Comparison of ENCODE assay signal across 8 cellular contexts in genomic region chr1:235128453-235129328, GRCh38. TPM values are rescaled to one million over a fixed set of nuclear protein-coding genes. Genes with fewer than 3 reads are reported as not detected.
A peak's percentile ranks its signal among the peaks of the same experiment; 100 is the strongest.
DNase-seq lines count a peak whose midpoint lies in the region; ATAC-seq and TF ChIP-seq lines count a peak whose summit lies in the region.

TOMM20 (minus strand) TSS chr1:235128837; CDS start chr1:235128715, 122 bp downstream.

- ATAC-seq in gastroesophageal sphincter: peak; percentile 99

- peak; percentile 83 to 87 for TF ChIP-seq POLR2A in gastroesophageal sphincter (IDR thresholded peaks at IDR 0.05)

- no peaks in the 10 kb centered on the region for H3K9me3 ChIP-seq in gastroesophageal sphincter

- H3K27me3 ChIP-seq in gastroesophageal sphincter: no peaks in the 10 kb centered on the region

- H3K36me3 ChIP-seq in gastroesophageal sphincter: peaks cover 0 to 48% of the 10 kb centered on the region in 2 donors

- TF ChIP-seq CTCF in gastroesophageal sphincter (IDR thresholded peaks at IDR 0.05): no peak

- peak within 1 kb of the TSS; percentile 67 to 94 (median 88) for H3K27ac ChIP-seq in gastroesophageal sphincter

- CTCF ChIA-PET in HEK293T (lab: Yijun Ruan, JAX): no interaction called here

- H3K4me1 ChIP-seq in gastroesophageal sphincter: peaks cover 0 to 46% (median 11%) of the 10 kb centered on the region in 3 donors

- WGBS in gastroesophageal sphincter (ENCODE audit: low coverage in 1 of 2), 2 donors: 3 to 18% methylated on average over 2 to 21 of the region's 67 CpGs

- in situ Hi-C loops in SK-MEL-5 (cut with HindIII; ENCODE audit: low pct_unique_long_range_greater_than_20kb, low sequenced_read_pairs): no loop called here

- DNase-seq in GM03348 (ENCODE audit: low spot score) (peak; percentile 99), HEK293T (ENCODE audit: extremely low spot score) (peak; percentile 100), MV-4-11 (lab: John Stamatoyannopoulos, UW) (peak; percentile 97), SK-MEL-5 (ENCODE audit: low read depth, low spot score) (peak; percentile 98), non-pigmented ciliary epithelial cell (ENCODE audit: low read depth) (peak; percentile 91), superior temporal gyrus (ENCODE audit: extremely low spot score) (peak; percentile 98)
- peak; percentile 95 for DNase-seq in activated naive CD4-positive, alpha-beta T cell treated with Interleukin-2 at 50 U/mL for 16 hours

- POLR2A ChIA-PET in HEK293T (lab: Yijun Ruan, JAX): interaction anchor here (0.5 to 4.2 kb wide), 9 partner anchors 10 to 517 kb away, joined by 3 to 27 read pairs (median 3); partner anchors contain the start of genes ARID4B, B3GALNT2, GGPS1 and RBM34

- H3K4me3 ChIP-seq in gastroesophageal sphincter: peak within 1 kb of the TSS; percentile 61 to 80

- no peak for TF ChIP-seq EP300 in gastroesophageal sphincter (IDR thresholded peaks at IDR 0.05)

TF ChIP-seq in HEK293T, 16 proteins besides CTCF, POLR2A, EP300 and RAD21:
- peak; percentile 97 for TF ChIP-seq ZNF384 (IDR thresholded peaks at IDR 0.05)
- TF ChIP-seq FOXA1 (IDR thresholded peaks at IDR 0.05): no peak
- TF ChIP-seq ELF4 (IDR thresholded peaks at IDR 0.05): peak; percentile 97
- no peak; the same call in 1 of the 2 replicates for TF ChIP-seq ARNT (IDR thresholded peaks at IDR 0.05)
- no peak for TF ChIP-seq HDGF (IDR thresholded peaks at IDR 0.05; ENCODE audit: borderline replicate concordance)
- no peak for TF ChIP-seq FOXK2 (IDR thresholded peaks at IDR 0.05)
- TF ChIP-seq L3MBTL2 (conservative IDR thresholded peaks at IDR 0.05): peak; percentile 81
- TF ChIP-seq SUZ12 (IDR thresholded peaks at IDR 0.05): no peak
- TF ChIP-seq SP1 (IDR thresholded peaks at IDR 0.05): no peak
- TF ChIP-seq PKNOX1 (IDR thresholded peaks at IDR 0.05): peak; percentile 84
- TF ChIP-seq TARDBP (IDR thresholded peaks at IDR 0.05): no peak
- no peak for TF ChIP-seq BHLHE40 (IDR thresholded peaks at IDR 0.05; ENCODE audit: borderline replicate concordance)
- TF ChIP-seq CTBP1 (IDR thresholded peaks at IDR 0.05; ENCODE audit: borderline replicate concordance): no peak
- no peak for TF ChIP-seq NFRKB (IDR thresholded peaks at IDR 0.05)
- no peak for TF ChIP-seq FOXM1 (IDR thresholded peaks at IDR 0.05; ENCODE audit: borderline replicate concordance)
- TF ChIP-seq LEF1 (IDR thresholded peaks at IDR 0.05; ENCODE audit: borderline replicate concordance): peak; percentile 46; the same call in 1 of the 2 replicates

RNA-seq across cellular contexts. Expression of gene TOMM20, which starts in this region (rescaled TPM):
- total RNA-seq in SK-MEL-5 (2014; rRNA removed; shearing (Covaris generic)): 110 and 117 TPM in 2 replicates
- polyA plus RNA-seq in SK-MEL-5 (2015; cell fraction: cytosol; rRNA removed): 151 and 195 TPM in 2 replicates
- polyA plus RNA-seq in SK-MEL-5 (2015; cell fraction: nucleus; rRNA removed): 52.3 and 76.4 TPM in 2 replicates
- 100 to 1,000 TPM in 2 of 4 donors, 10 to 100 TPM in 2; 57.8 to 111 (median 99.1) TPM for total RNA-seq in gastroesophageal sphincter

Comparison
In these comparisons a context has a peak if more than half of its experiments do, and no peak if none do; other contexts are left out.
1. Peak in every context shown above with its lines: DNase-seq, ATAC-seq, H3K4me3 ChIP-seq and H3K27ac ChIP-seq.